In the genomic region with DNA sequence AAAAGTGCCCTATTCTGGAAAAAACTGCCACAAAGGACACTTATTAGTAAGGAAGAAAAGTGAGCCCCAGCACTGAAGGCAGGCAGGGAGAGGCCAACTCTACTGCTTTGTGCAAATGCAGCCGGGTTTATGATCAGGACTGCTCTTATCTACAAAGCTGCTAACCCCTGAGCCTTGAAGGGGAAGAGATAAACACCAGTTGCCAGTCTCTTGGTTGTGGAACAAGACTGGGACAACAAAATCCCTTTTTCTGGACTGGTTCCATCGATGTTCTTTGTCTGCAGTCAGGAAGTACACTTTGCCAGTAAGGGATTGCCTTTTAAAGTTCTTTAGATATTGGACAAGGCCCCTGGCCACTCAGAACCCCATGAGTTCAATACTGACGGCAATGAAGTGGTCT, we compare ENCODE assay signal across 9 cellular contexts. TPM values are rescaled to one million over a fixed set of nuclear protein-coding genes. Genes with fewer than 3 reads are reported as not detected.
DNase-seq lines count a peak whose midpoint lies in the region; ATAC-seq and TF ChIP-seq lines count a peak whose summit lies in the region.
"Had no signal": no experiment of that assay in that cellular context is flagged by ENCODE, and none has a peak within 500 bp of the region (broad histone marks: within the 10 kb centered on the region; RNA-seq: fewer than 3 reads in every experiment).

No MANE protein-coding gene starts in this region.

- H3K9me3 Mint-ChIP-seq in CD4-positive, alpha-beta memory T cell: no peaks in the 10 kb centered on the region

- ATAC-seq in T-helper 17 cell (no peak), Right ventricle myocardium superior (ENCODE audit: poor library complexity) (peak; percentile 72), GM18861 (IDR thresholded peaks at IDR 0.05; ENCODE audit: unreplicated experiment) (no peak), HG03175 (IDR thresholded peaks at IDR 0.05; ENCODE audit: unreplicated experiment) (no peak)

- no peak overlapping the region for H3K27ac ChIP-seq in CD4-positive, alpha-beta memory T cell (ENCODE audit: low read depth, low read length)
- peak overlapping the region in 1 of 2 donors; percentile 40 for H3K27ac ChIP-seq in ovary
- H3K27ac ChIP-seq: HL-60 had no signal

- H3K4me3 Mint-ChIP-seq in CD4-positive, alpha-beta memory T cell: no peak overlapping the region
- H3K4me3 Mint-ChIP-seq in T-helper 17 cell: no peak overlapping the region

- H3K27ac Mint-ChIP-seq in CD4-positive, alpha-beta memory T cell: peak overlapping the region; percentile 46 to 84 (median 71)
- H3K27ac Mint-ChIP-seq in T-helper 17 cell: peak overlapping the region; percentile 89

- TF ChIP-seq CTCF in ovary (IDR thresholded peaks at IDR 0.05): no peak

- H3K27me3 ChIP-seq in CD4-positive, alpha-beta memory T cell (ENCODE audit: insufficient read depth, low read length): no peaks in the 10 kb centered on the region
- H3K27me3 ChIP-seq in H7 (ENCODE audit: control insufficient read depth, insufficient read depth, low read length): no peaks in the 10 kb centered on the region
- H3K27me3 ChIP-seq in ovary: no peaks in the 10 kb centered on the region

- H3K4me3 ChIP-seq in CD4-positive, alpha-beta memory T cell (ENCODE audit: low read length in 2 of 2): no peak overlapping the region
- no peak overlapping the region for H3K4me3 ChIP-seq in H7 (ENCODE audit: insufficient read depth, low read depth, low read length)
- H3K4me3 ChIP-seq in ovary: no peak overlapping the region

- POLR2A ChIA-PET in CD4-positive, alpha-beta memory T cell (lab: Charles Lee; ENCODE audit: partially characterized antibody): interaction anchor here (1.2 kb wide), 1 partner anchor 12 kb away, joined by 5 read pairs; no protein-coding TSS in a partner anchor

- no peaks in the 10 kb centered on the region for H3K36me3 ChIP-seq in CD4-positive, alpha-beta memory T cell (ENCODE audit: insufficient read depth, low read length)
- H3K36me3 ChIP-seq in H7 (replicated peaks; ENCODE audit: control insufficient read depth, insufficient read depth, low read length) (no peaks in the 10 kb centered on the region; the same call in 1 of the 2 replicates), ovary (no peaks in the 10 kb centered on the region)

- no peaks in the 10 kb centered on the region for H3K9me3 ChIP-seq in CD4-positive, alpha-beta memory T cell (ENCODE audit: control insufficient read depth in 1 of 2, low read length in 2 of 2)
- H3K9me3 ChIP-seq in T-helper 17 cell (ENCODE audit: control insufficient read depth, low read length, poor library complexity, severe bottlenecking) (no peaks in the 10 kb centered on the region), ovary (no peaks in the 10 kb centered on the region)

- CTCF ChIA-PET in CD4-positive, alpha-beta memory T cell (lab: Charles Lee; ENCODE audit: partially characterized antibody): no interaction called here

- H3K4me1 Mint-ChIP-seq in CD4-positive, alpha-beta memory T cell: peaks cover 50 to 81% (median 64%) of the 10 kb centered on the region in 4 donors
- H3K4me1 Mint-ChIP-seq in T-helper 17 cell: peaks cover 59% of the 10 kb centered on the region

- WGBS in ovary, 3 donors: 9 to 18% (median 13%) methylated on average over 3 of the region's 3 CpGs

- no peak for DNase-seq in CD4-positive, alpha-beta memory T cell
- DNase-seq in T-helper 17 cell (no peak), Right ventricle myocardium superior (no peak), pons (ENCODE audit: low spot score) (peak; percentile 61), H7 (no peak), ovary (no peak)

- peaks cover 71% of the 10 kb centered on the region for H3K4me1 ChIP-seq in CD4-positive, alpha-beta memory T cell (ENCODE audit: insufficient read depth, low read length)
- H3K4me1 ChIP-seq in ovary (ENCODE audit: insufficient read depth): peaks cover 21% of the 10 kb centered on the region

- no peaks in the 10 kb centered on the region for H3K27me3 Mint-ChIP-seq in CD4-positive, alpha-beta memory T cell
- H3K27me3 Mint-ChIP-seq in T-helper 17 cell: no peaks in the 10 kb centered on the region

- no peak for TF ChIP-seq POLR2A in ovary (IDR thresholded peaks at IDR 0.05)

- peaks cover 0 to 30% of the 10 kb centered on the region in 2 donors for H3K36me3 Mint-ChIP-seq in CD4-positive, alpha-beta memory T cell
- H3K36me3 Mint-ChIP-seq in T-helper 17 cell (ENCODE audit: low read depth): no peaks in the 10 kb centered on the region

- intact Hi-C loops in CD4-positive, alpha-beta memory T cell (cut with micrococcal nuclease): no loop called here
- intact Hi-C loops in Right ventricle myocardium superior (cut with DNase I) (no loop called here), ovary (cut with DNase I) (no loop called here)

- TF ChIP-seq EP300 in ovary (IDR thresholded peaks at IDR 0.05): no peak

RNA-seq across cellular contexts. Expression of a gene that starts 43.8 kb away (rescaled TPM):
- 100 to 1,000 TPM; 257 to 276 TPM for total RNA-seq in CD4-positive, alpha-beta memory T cell
- polyA plus RNA-seq in CD4-positive, alpha-beta memory T cell: 100 to 1,000 TPM in 1 of 2 donors, 10 to 100 TPM in 1; 70.9 to 137 TPM
- total RNA-seq in T-helper 17 cell (100 to 1,000 TPM; 236 to 255 TPM), Right ventricle myocardium superior (154 TPM), ovary (100 to 1,000 TPM in 6 of 7 donors, 10 to 100 TPM in 1; 92.9 to 314 (median 255) TPM)
- 135 and 159 TPM in 2 replicates for total RNA-seq in H7 (2014; rRNA removed; shearing (Covaris generic))
- 100 to 1,000 TPM; 137 to 262 TPM for polyA plus RNA-seq in ovary
